In the genomic region with DNA sequence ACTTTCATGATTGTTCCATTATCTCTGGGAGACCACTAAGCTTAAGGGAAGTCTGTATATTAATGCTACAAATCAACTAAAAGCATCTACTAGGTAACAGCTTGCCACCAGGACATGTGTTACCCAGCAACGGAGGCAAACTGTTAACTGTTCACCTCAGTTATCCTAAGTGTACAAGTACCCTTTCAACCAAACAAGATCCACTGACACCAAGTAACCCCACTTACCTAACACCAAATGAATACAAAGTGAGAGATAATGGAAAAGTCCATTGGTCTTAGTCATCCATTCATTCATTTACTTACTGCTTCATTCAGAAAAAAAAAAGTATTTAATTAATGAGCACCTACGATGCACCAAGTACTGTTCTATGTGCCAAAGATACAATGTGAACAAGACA, we compare ENCODE assay signal across 22 cellular contexts. TPM values are rescaled to one million over a fixed set of nuclear protein-coding genes. Genes with fewer than 3 reads are reported as not detected.
DNase-seq lines count a peak whose midpoint lies in the region; ATAC-seq, FAIRE-seq and TF ChIP-seq lines count a peak whose summit lies in the region.
"Had no signal": no experiment of that assay in that cellular context is flagged by ENCODE, and none has a peak within 500 bp of the region (broad histone marks: within the 10 kb centered on the region; RNA-seq: fewer than 3 reads in every experiment).

No MANE protein-coding gene starts in this region.

- H3K23ac ChIP-seq in mesendoderm (ENCODE audit: low read length), result no peak overlapping the region

- peaks cover 13% of the 10 kb centered on the region for H3K4me1 Mint-ChIP-seq in astrocyte (ENCODE audit: low read depth, unreplicated experiment)
- H3K4me1 Mint-ChIP-seq: B cell had no signal

- no peak overlapping the region for H4K5ac ChIP-seq in mesendoderm (ENCODE audit: low read length)

- no CpG with 5 or more reads among the region's 2 CpGs for WGBS in mesendoderm (ENCODE audit: extremely low coverage, insufficient coverage, low lambda C conversion rate)

- H3K79me1 ChIP-seq in mesendoderm (ENCODE audit: low read length), result no peaks in the 10 kb centered on the region

- H2BK5ac ChIP-seq in mesendoderm (ENCODE audit: low read length), result no peak overlapping the region

- H2AK5ac ChIP-seq in mesendoderm (ENCODE audit: low read length), result no peak overlapping the region

- no peak overlapping the region for H3K4ac ChIP-seq in mesendoderm (ENCODE audit: low read depth, low read length)

- DNase-seq in NCI-H748 (lab: John Stamatoyannopoulos, UW; ENCODE audit: unreplicated experiment) (peak; percentile 19), NCI-H748 treated with DMSO at 0.1 percent for 48 hours (lab: John Stamatoyannopoulos, UW) (no peak), astrocyte (ENCODE audit: low read depth) (no peak), mesendoderm (peak; percentile 30), ascending aorta (ENCODE audit: low spot score in 2 of 2) (no peak)
- no peak for DNase-seq in activated naive CD4-positive, alpha-beta T cell (lab: John Stamatoyannopoulos, UW)
- DNase-seq: EL; GF-D8; GM23248; Kasumi-1; NCI-H1694; NCI-H2081; NCI-H446 treated with DMSO at 0.1 percent for 48 hours; NCI-H526 treated with DMSO at 0.1 percent for 48 hours; NK-92 treated with Interleukin-12 subunit alpha and Interleukin-12 subunit beta, amount 100 ng/mL, for 24 hours; SIG-M5; SK-N-SH had no signal

- H3K27ac ChIP-seq in astrocyte (ENCODE audit: low read depth, low read length) (no peak overlapping the region), mesendoderm (ENCODE audit: low read depth, low read length) (no peak overlapping the region), ascending aorta (no peak overlapping the region)
- H3K27ac ChIP-seq: GM23248, RWPE1 had no signal

- peaks cover 3% of the 10 kb centered on the region for H3K9me3 Mint-ChIP-seq in astrocyte (ENCODE audit: unreplicated experiment)

- H3K27me3 ChIP-seq in astrocyte (ENCODE audit: insufficient read depth, low read length) (no peaks in the 10 kb centered on the region), mesendoderm (ENCODE audit: insufficient read depth, low read length, poor library complexity) (no peaks in the 10 kb centered on the region), ascending aorta (no peaks in the 10 kb centered on the region)

- H3K9me3 ChIP-seq in astrocyte (ENCODE audit: insufficient read depth, low read depth, low read length) (no peaks in the 10 kb centered on the region), ascending aorta (no peaks in the 10 kb centered on the region)
- H3K9me3 ChIP-seq: HAP-1, SK-N-SH had no signal

- TF ChIP-seq CTCF in astrocyte (IDR thresholded peaks at IDR 0.05; ENCODE audit: insufficient read depth, low read depth, low read length), result no peak
- TF ChIP-seq CTCF in ascending aorta (IDR thresholded peaks at IDR 0.05), result no peak

- H2AFZ ChIP-seq in astrocyte (ENCODE audit: low read depth, low read length), result no peak overlapping the region
- H2AFZ ChIP-seq: GM23248 had no signal

- intact Hi-C loops in ascending aorta (cut with DNase I), result no loop called here

- H3K18ac ChIP-seq in mesendoderm (ENCODE audit: low read length), result no peak overlapping the region

- H3K36me3 Mint-ChIP-seq in astrocyte (ENCODE audit: low read depth, unreplicated experiment), result peaks cover 23% of the 10 kb centered on the region

- H3K4me2 ChIP-seq in astrocyte (ENCODE audit: low read length) (no peak overlapping the region), mesendoderm (ENCODE audit: low read length) (no peak overlapping the region)
- H3K4me2 ChIP-seq: SK-N-SH had no signal

- no peaks in the 10 kb centered on the region for H4K20me1 ChIP-seq in astrocyte (ENCODE audit: insufficient read depth, low read length)

- no peak for ATAC-seq in GM19328 (IDR thresholded peaks at IDR 0.05; ENCODE audit: unreplicated experiment)

- no peak overlapping the region for H4K8ac ChIP-seq in mesendoderm (ENCODE audit: low read depth, low read length)

- H3K56ac ChIP-seq in mesendoderm (ENCODE audit: low read length), result no peak overlapping the region

- no peak overlapping the region for H2BK15ac ChIP-seq in mesendoderm (replicated peaks; ENCODE audit: low read depth)

- H3K79me2 ChIP-seq in astrocyte (ENCODE audit: insufficient read depth, low read length) (no peaks in the 10 kb centered on the region), mesendoderm (ENCODE audit: control insufficient read depth, insufficient read depth, low read length) (no peaks in the 10 kb centered on the region)

- H3K9ac ChIP-seq in astrocyte (ENCODE audit: low read length) (no peak overlapping the region), mesendoderm (ENCODE audit: low read length) (no peak overlapping the region)
- H3K9ac ChIP-seq: GM23248, SK-N-SH had no signal

- no peaks in the 10 kb centered on the region for H3K27me3 Mint-ChIP-seq in astrocyte (ENCODE audit: low read depth, unreplicated experiment)
- H3K27me3 Mint-ChIP-seq: B cell had no signal

- H3K36me3 ChIP-seq in astrocyte (ENCODE audit: insufficient read depth, low read length) (no peaks in the 10 kb centered on the region), mesendoderm (ENCODE audit: control insufficient read depth, insufficient read depth, low read length) (peaks cover 3% of the 10 kb centered on the region), ascending aorta (peaks cover 2 to 7% of the 10 kb centered on the region in 2 donors)
- H3K36me3 ChIP-seq: HAP-1 had no signal

- no peak overlapping the region for H3K4me3 ChIP-seq in astrocyte (ENCODE audit: insufficient read depth, low read depth, low read length)
- no peak overlapping the region for H3K4me3 ChIP-seq in mesendoderm (ENCODE audit: low read length)
- no peak overlapping the region for H3K4me3 ChIP-seq in ascending aorta
- H3K4me3 ChIP-seq: GM23248, HAP-1 had no signal

- FAIRE-seq in astrocyte (lab: Jason Lieb, UNC), result peak; percentile 9

- H3K27ac Mint-ChIP-seq in astrocyte (ENCODE audit: unreplicated experiment), result no peak overlapping the region
- H3K27ac Mint-ChIP-seq: B cell, CD14-positive monocyte had no signal

- peaks cover 2% of the 10 kb centered on the region for H3K4me1 ChIP-seq in astrocyte (ENCODE audit: insufficient read depth, low read length)
- peaks cover 3% of the 10 kb centered on the region for H3K4me1 ChIP-seq in mesendoderm (ENCODE audit: control insufficient read depth, low read depth, low read length)
- no peaks in the 10 kb centered on the region for H3K4me1 ChIP-seq in ascending aorta
- H3K4me1 ChIP-seq: HAP-1 had no signal

- H3K4me3 Mint-ChIP-seq in astrocyte (ENCODE audit: unreplicated experiment), result no peak overlapping the region
- H3K4me3 Mint-ChIP-seq: B cell, CD14-positive monocyte had no signal

- H2BK120ac ChIP-seq in mesendoderm (ENCODE audit: low read depth, low read length), result no peak overlapping the region

RNA-seq across cellular contexts. Expression of gene KIDINS220, which starts 54.7 kb away (rescaled TPM):
- total RNA-seq in astrocyte (47.8 and 50.3 TPM in 2 replicates), ascending aorta (59.1 TPM)
- polyA plus RNA-seq in mesendoderm (2013, experiment 1 of 2), result 14.0 TPM
- polyA plus RNA-seq in mesendoderm (2013, experiment 2 of 2), result 13.7 TPM

Comparison
In these comparisons a context has a peak if more than half of its experiments do, and no peak if none do; other contexts are left out.
1. DNase-seq: peak in NCI-H748 (single experiment) and mesendoderm (single experiment); none in NCI-H748 treated with DMSO at 0.1 percent for 48 hours (single experiment), astrocyte (single experiment), activated naive CD4-positive, alpha-beta T cell (0 of 4) and ascending aorta (0 of 2).